7 cellular contexts compared by ENCODE assay signal in the genomic region with DNA sequence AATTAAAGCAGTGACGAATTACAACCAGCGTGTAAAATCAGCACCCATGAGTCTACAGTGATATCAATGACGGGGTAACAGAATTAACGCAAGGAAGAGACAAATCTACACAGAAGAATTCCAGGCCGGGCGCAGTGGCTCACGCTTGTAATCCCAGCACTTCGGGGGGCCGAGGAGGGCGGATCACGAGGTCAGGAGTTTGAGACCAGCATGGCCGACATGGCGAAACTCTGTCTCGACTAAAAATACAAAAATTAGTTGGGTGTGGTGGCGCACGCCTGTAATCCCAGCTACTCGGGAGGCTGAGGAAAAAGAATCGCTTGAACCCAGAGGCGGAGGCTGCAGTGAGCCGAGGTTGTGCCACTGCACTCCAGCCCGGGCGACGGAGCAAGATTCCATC. TPM values are rescaled to one million over a fixed set of nuclear protein-coding genes. Genes with fewer than 3 reads are reported as not detected.
DNase-seq lines count a peak whose midpoint lies in the region; ATAC-seq, FAIRE-seq and TF ChIP-seq lines count a peak whose summit lies in the region.
"Not testable (repeated sequence)": the region's sequence is repeated elsewhere in the genome, so short reads cannot be mapped to it uniquely, and the experiment has no call there.

No MANE protein-coding gene starts in this region.

- peak; percentile 5 for DNase-seq in activated CD4-positive, CD25-positive, alpha-beta regulatory T cell treated with anti-CD3 and anti-CD28 coated beads, Interleukin-2, amount 50 U/mL, for 72 hours
- DNase-seq in chondrocyte (ENCODE audit: low spot score) (peak; percentile 66), kidney (peak; percentile 48), sigmoid colon (peak; percentile 33), upper lobe of right lung (peak; percentile 31)
- DNase-seq in neural progenitor cell (ENCODE audit: low spot score), result not testable (repeated sequence)

- H2AFZ ChIP-seq in neural progenitor cell (replicated peaks), result not testable (repeated sequence)

- peak overlapping the region; percentile 8; the same call in 1 of the 2 replicates for H3K27ac ChIP-seq in BLaER1
- not testable (repeated sequence) for H3K27ac ChIP-seq in kidney (ENCODE audit: low read depth in 2 of 2, low read length in 2 of 2); neural progenitor cell; sigmoid colon; upper lobe of right lung

- not testable (repeated sequence) for H3K4me1 Mint-ChIP-seq in chondrocyte (ENCODE audit: low read depth)
- peaks cover 38% of the 10 kb centered on the region for H3K4me1 Mint-ChIP-seq in neural progenitor cell

- ATAC-seq in upper lobe of right lung, result not testable (repeated sequence)

- H3K27me3 ChIP-seq in BLaER1, neural progenitor cell, sigmoid colon, upper lobe of right lung: not testable (repeated sequence)

- H3K9me3 Mint-ChIP-seq in chondrocyte (ENCODE audit: low read depth); neural progenitor cell: not testable (repeated sequence)

- H3K36me3 ChIP-seq in BLaER1; kidney (ENCODE audit: control insufficient read depth in 1 of 2, insufficient read depth in 2 of 2, low read length in 2 of 2); neural progenitor cell; sigmoid colon; upper lobe of right lung: not testable (repeated sequence)

- 0 out of 2 replicates have a peak overlapping the region, but pooled peaks have one; percentile 6 for H3K4me3 ChIP-seq in BLaER1
- H3K4me3 ChIP-seq in kidney (ENCODE audit: low read length in 2 of 2); neural progenitor cell; sigmoid colon; upper lobe of right lung: not testable (repeated sequence)

- H3K79me2 ChIP-seq in neural progenitor cell (ENCODE audit: low read depth), result not testable (repeated sequence)

- peaks cover 73% of the 10 kb centered on the region for H3K4me1 ChIP-seq in BLaER1
- not testable (repeated sequence) for H3K4me1 ChIP-seq in kidney (ENCODE audit: control insufficient read depth in 1 of 2, insufficient read depth in 1 of 2, low read depth in 1 of 2, low read length in 2 of 2); upper lobe of right lung
- H3K4me1 ChIP-seq in neural progenitor cell, result peaks cover 17% of the 10 kb centered on the region
- H3K4me1 ChIP-seq in sigmoid colon, result peaks cover 0 to 17% (median 16%) of the 10 kb centered on the region in 4 donors

- TF ChIP-seq POLR2A in sigmoid colon (IDR thresholded peaks at IDR 0.05), result not testable (repeated sequence)

- TF ChIP-seq EP300 in sigmoid colon (IDR thresholded peaks at IDR 0.05), result not testable (repeated sequence)

- intact Hi-C loops in kidney (cut with DNase I); sigmoid colon (cut with DNase I); upper lobe of right lung (cut with DNase I): not testable (repeated sequence)

- H3K9me3 ChIP-seq in BLaER1; kidney (ENCODE audit: control insufficient read depth in 1 of 2, low read length in 2 of 2); neural progenitor cell (ENCODE audit: low read depth); sigmoid colon; upper lobe of right lung: not testable (repeated sequence)

- not testable (repeated sequence) for H3F3A ChIP-seq in neural progenitor cell (ENCODE audit: low read depth)

- WGBS in sigmoid colon, 2 donors, result 88 to 94% methylated on average over 23 of the region's 23 CpGs

- not testable (repeated sequence) for FAIRE-seq in kidney (lab: Jason Lieb, UNC)

- H3K9ac ChIP-seq in BLaER1; kidney (ENCODE audit: low read length in 2 of 2); neural progenitor cell: not testable (repeated sequence)

- not testable (repeated sequence) for H3K36me3 Mint-ChIP-seq in chondrocyte (ENCODE audit: low read depth); neural progenitor cell

- H4K20me1 ChIP-seq in BLaER1 (peaks cover 36% of the 10 kb centered on the region), neural progenitor cell (ENCODE audit: low read depth) (peaks cover 62% of the 10 kb centered on the region)

- not testable (repeated sequence) for H3K27ac Mint-ChIP-seq in chondrocyte (ENCODE audit: unreplicated experiment); neural progenitor cell

- not testable (repeated sequence) for H3K4me3 Mint-ChIP-seq in chondrocyte (ENCODE audit: unreplicated experiment)
- H3K4me3 Mint-ChIP-seq in neural progenitor cell, result peak overlapping the region; percentile 6

- not testable (repeated sequence) for TF ChIP-seq CTCF in chondrocyte (IDR thresholded peaks at IDR 0.05); kidney (IDR thresholded peaks at IDR 0.05; ENCODE audit: borderline replicate concordance, extremely low read depth, insufficient read depth); neural progenitor cell (IDR thresholded peaks at IDR 0.05); sigmoid colon (IDR thresholded peaks at IDR 0.05); upper lobe of right lung (IDR thresholded peaks at IDR 0.05)

- H3K4me2 ChIP-seq in BLaER1, result peak overlapping the region; percentile 95
- not testable (repeated sequence) for H3K4me2 ChIP-seq in neural progenitor cell

- H3K27me3 Mint-ChIP-seq in chondrocyte (ENCODE audit: low read depth); neural progenitor cell (ENCODE audit: insufficient read depth, low read depth): not testable (repeated sequence)

RNA-seq across cellular contexts. Expression of gene STK32C, which starts 12.3 kb away (rescaled TPM):
- total RNA-seq in chondrocyte, result 15.8 to 17.9 TPM (median 17.2 TPM) in 3 replicates
- total RNA-seq in kidney, result 14.4 TPM
- polyA plus RNA-seq in kidney (ENCODE audit: insufficient read depth, low read depth, low replicate concordance), result 11.6 TPM
- total RNA-seq in neural progenitor cell (ENCODE audit: low replicate concordance), result 2.5 and 13.5 TPM in 2 replicates
- 1 to 10 TPM; 4.3 to 8.4 (median 6.1) TPM for total RNA-seq in sigmoid colon
- polyA plus RNA-seq in sigmoid colon, result 10 to 100 TPM; 10.4 to 12.8 (median 12.6) TPM
- 13.2 TPM for total RNA-seq in upper lobe of right lung

RNA-seq across cellular contexts. Expression of gene LRRC27, which starts 36.5 kb away (rescaled TPM):
- 10.2 to 14.4 TPM (median 13.2 TPM) in 3 replicates for total RNA-seq in chondrocyte
- total RNA-seq in kidney, result 14.6 TPM
- polyA plus RNA-seq in kidney (ENCODE audit: insufficient read depth, low read depth, low replicate concordance), result 14.4 TPM
- 8.0 and 16.9 TPM in 2 replicates for total RNA-seq in neural progenitor cell (ENCODE audit: low replicate concordance)
- 10 to 100 TPM in 1 of 4 donors, 1 to 10 TPM in 3; 6.1 to 15.5 (median 8.1) TPM for total RNA-seq in sigmoid colon
- 1 to 10 TPM; 1.4 to 6.2 (median 1.8) TPM for polyA plus RNA-seq in sigmoid colon
- total RNA-seq in upper lobe of right lung, result 6.3 TPM
